In the genomic region with DNA sequence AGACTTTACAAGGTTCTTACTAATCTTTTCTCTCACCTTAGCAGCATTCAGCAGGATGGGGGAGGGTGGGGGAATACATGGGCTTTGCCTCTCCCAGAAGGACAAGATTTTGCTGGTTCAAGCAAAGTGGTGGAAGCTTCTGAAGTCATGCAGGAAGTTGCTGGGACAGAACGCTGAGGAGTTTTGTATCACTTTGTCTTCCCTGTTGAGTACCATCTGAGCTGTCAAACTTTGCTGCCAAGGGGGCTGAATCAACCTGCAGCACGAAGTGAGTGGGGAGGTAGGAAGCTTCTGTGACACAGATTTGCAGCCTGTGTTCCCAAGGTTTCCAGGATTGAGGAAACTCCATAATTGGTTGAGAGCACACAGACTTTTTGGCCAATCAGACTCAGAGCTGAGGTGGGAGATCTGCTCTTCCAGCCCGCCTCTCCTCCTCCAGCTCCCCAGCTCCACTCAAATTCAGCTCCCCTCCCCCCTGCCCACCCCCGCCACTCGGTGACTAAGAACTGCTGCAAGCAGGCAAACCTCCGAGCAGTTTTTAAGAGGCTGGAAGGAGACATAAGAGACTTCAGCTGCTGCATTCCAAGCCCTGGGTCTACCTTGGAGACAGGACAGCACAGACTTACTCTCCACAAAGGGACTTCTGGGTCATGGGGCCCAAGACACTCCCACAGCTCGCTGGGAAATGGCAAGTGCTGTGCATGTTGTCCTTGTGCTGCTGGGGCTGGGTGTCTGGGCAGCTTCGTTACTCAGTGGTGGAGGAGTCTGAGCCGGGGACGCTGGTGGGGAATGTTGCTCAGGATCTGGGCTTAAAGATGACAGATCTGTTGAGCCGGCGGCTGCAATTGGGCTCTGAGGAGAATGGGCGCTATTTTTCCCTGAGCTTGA, we compare ENCODE assay signal across 11 cellular contexts. TPM values are rescaled to one million over a fixed set of nuclear protein-coding genes. Genes with fewer than 3 reads are reported as not detected.
DNase-seq lines count a peak whose midpoint lies in the region; TF ChIP-seq lines count a peak whose summit lies in the region.
"Had no signal": no experiment of that assay in that cellular context is flagged by ENCODE, and none has a peak within 500 bp of the region (broad histone marks: within the 10 kb centered on the region; RNA-seq: fewer than 3 reads in every experiment).

TSS of gene PCDHGC5 (plus strand) at position 491 of the 888 bp plus-strand sequence. CDS start at position 651, 160 bp downstream.

- peaks cover 9% of the 10 kb centered on the region for H3F3A ChIP-seq in SK-N-SH (replicated peaks; ENCODE audit: insufficient read depth)

- peaks cover 5 to 72% (median 60%) of the 10 kb centered on the region in 11 experiments; a peak in 17 of 22 replicates for H4K20me1 ChIP-seq in BLaER1 treated with 17β-estradiol and CSF1 and Interleukin-3, amounts not matched to agents 10 nM and 100 nM
- H4K20me1 ChIP-seq in SK-N-SH (ENCODE audit: insufficient read depth) = peaks cover 36% of the 10 kb centered on the region; the same call in 1 of the 2 replicates

- peaks cover 79% of the 10 kb centered on the region for H3K36me3 Mint-ChIP-seq in nephron progenitor cell (ENCODE audit: low read depth)
- H3K36me3 Mint-ChIP-seq: activated naive CD8-positive, alpha-beta T cell had no signal

- peaks cover 13 to 80% (median 53%) of the 10 kb centered on the region in 11 experiments for H3K36me3 ChIP-seq in BLaER1 treated with 17β-estradiol and CSF1 and Interleukin-3, amounts not matched to agents 10 nM and 100 nM
- H3K36me3 ChIP-seq in SK-N-SH (replicated peaks in 1 of 2; ENCODE audit: control insufficient read depth in 1 of 2, insufficient read depth in 2 of 2, low read length in 1 of 2) = peaks cover 16 to 61% of the 10 kb centered on the region in 2 experiments
- H3K36me3 ChIP-seq in testis (ENCODE audit: low read depth, missing control alignments) = no peaks in the 10 kb centered on the region
- H3K36me3 ChIP-seq: ovary had no signal

- H3K9me3 ChIP-seq in BLaER1 treated with 17β-estradiol and CSF1 and Interleukin-3, amounts not matched to agents 10 nM and 100 nM (replicated peaks in 1 of 11) = peaks cover 0 to 14% (median 0%) of the 10 kb centered on the region in 11 experiments; a peak in 4 of 22 replicates
- H3K9me3 ChIP-seq in SK-N-SH = no peaks in the 10 kb centered on the region
- H3K9me3 ChIP-seq in testis = no peaks in the 10 kb centered on the region
- H3K9me3 ChIP-seq: ovary had no signal

- no peaks in the 10 kb centered on the region for H3K9me2 ChIP-seq in SK-N-SH

- peak within 1 kb of the TSS; percentile 36 for H3K27ac Mint-ChIP-seq in nephron progenitor cell
- H3K27ac Mint-ChIP-seq: activated naive CD8-positive, alpha-beta T cell had no signal

- no peak for TF ChIP-seq CTCF in SK-N-SH (IDR thresholded peaks at IDR 0.05)
- TF ChIP-seq CTCF in nephron progenitor cell (IDR thresholded peaks at IDR 0.05) = no peak
- TF ChIP-seq CTCF in testis (IDR thresholded peaks at IDR 0.05) = no peak

- peak within 1 kb of the TSS in 3 of 11 experiments; percentile 2 to 23 (median 13); a peak in 3 of 22 replicates for H3K27ac ChIP-seq in BLaER1 treated with 17β-estradiol and CSF1 and Interleukin-3, amounts not matched to agents 10 nM and 100 nM
- peak within 1 kb of the TSS; percentile 22 to 75; a peak in 3 of 4 replicates for H3K27ac ChIP-seq in SK-N-SH (ENCODE audit: low read depth in 2 of 2, low read length in 1 of 2)
- peak within 1 kb of the TSS; percentile 79 for H3K27ac ChIP-seq in epithelial cell of prostate
- no peak within 1 kb of the TSS for H3K27ac ChIP-seq in testis
- H3K27ac ChIP-seq: ovary, VCaP had no signal

- H2AFZ ChIP-seq in SK-N-SH (ENCODE audit: low read depth) = no peak within 1 kb of the TSS

- intact Hi-C loops in cardiac septum (cut with DNase I) = no loop called here
- intact Hi-C loops in testis (cut with DNase I; ENCODE audit: low total_unique reads) = no loop called here

- H3K27me3 Mint-ChIP-seq in nephron progenitor cell (ENCODE audit: low read depth, poor library complexity) = peaks cover 6% of the 10 kb centered on the region

- 43% methylated on average over 13 of the region's 13 CpGs for WGBS in SK-N-SH (ENCODE audit: low lambda C conversion rate)
- WGBS in testis, 2 donors = 62 to 74% methylated on average over 13 of the region's 13 CpGs

- peaks cover 87% of the 10 kb centered on the region for H3K79me2 ChIP-seq in SK-N-SH (ENCODE audit: insufficient read depth)

- no peak for DNase-seq in SK-N-SH
- peak; percentile 61 for DNase-seq in epithelial cell of prostate (ENCODE audit: low read depth, low spot score)
- no peak for DNase-seq in nephron progenitor cell
- DNase-seq in NCI-H510A treated with DMSO at 0.1 percent for 48 hours (lab: John Stamatoyannopoulos, UW) = no peak
- DNase-seq in cardiac septum (ENCODE audit: low spot score) = no peak
- no peak for DNase-seq in NCI-H146 treated with DMSO at 0.1 percent for 48 hours (lab: John Stamatoyannopoulos, UW; ENCODE audit: unreplicated experiment)
- no peak for DNase-seq in testis
- DNase-seq: ovary had no signal

- peak within 1 kb of the TSS; percentile 93 to 99 (median 97) for H3K4me2 ChIP-seq in BLaER1 treated with 17β-estradiol and CSF1 and Interleukin-3, amounts not matched to agents 10 nM and 100 nM
- H3K4me2 ChIP-seq in SK-N-SH = peak within 1 kb of the TSS; percentile 69

- POLR2A ChIA-PET in SK-N-SH (lab: Yijun Ruan, JAX) = no interaction called here

- no peak within 1 kb of the TSS for H3K4me3 Mint-ChIP-seq in nephron progenitor cell
- H3K4me3 Mint-ChIP-seq: activated naive CD8-positive, alpha-beta T cell had no signal

- CTCF ChIA-PET in SK-N-SH (lab: Yijun Ruan, JAX) = interaction anchor here (1.0 to 2.8 kb wide), 6 partner anchors 11 to 75 kb away, joined by 3 to 10 read pairs (median 4); no protein-coding TSS in a partner anchor

- H3K27me3 ChIP-seq in BLaER1 treated with 17β-estradiol and CSF1 and Interleukin-3, amounts not matched to agents 10 nM and 100 nM = no peaks in the 10 kb centered on the region
- H3K27me3 ChIP-seq in SK-N-SH (ENCODE audit: insufficient read depth) = no peaks in the 10 kb centered on the region
- H3K27me3 ChIP-seq in testis = no peaks in the 10 kb centered on the region
- H3K27me3 ChIP-seq: ovary had no signal

- no peak for TF ChIP-seq RAD21 in SK-N-SH (IDR thresholded peaks at IDR 0.05; ENCODE audit: low read length)

- peaks cover 57% of the 10 kb centered on the region for H3K4me1 Mint-ChIP-seq in nephron progenitor cell

- peaks cover 60% of the 10 kb centered on the region for H3K9me3 Mint-ChIP-seq in nephron progenitor cell

- TF ChIP-seq POLR2A in testis (IDR thresholded peaks at IDR 0.05) = no peak

- 0 out of 4 replicates have a peak, but pooled peaks of 1 of the 2 experiments have one; percentile 14 for TF ChIP-seq EP300 in SK-N-SH (IDR thresholded peaks at IDR 0.05; ENCODE audit: borderline replicate concordance in 1 of 2, low read depth in 1 of 2, low read length in 1 of 2)

- peaks cover 97 to 100% (median 99%) of the 10 kb centered on the region in 10 experiments for H3K4me1 ChIP-seq in BLaER1 treated with 17β-estradiol and CSF1 and Interleukin-3, amounts not matched to agents 10 nM and 100 nM
- H3K4me1 ChIP-seq in SK-N-SH (ENCODE audit: control insufficient read depth in 1 of 2, insufficient read depth in 2 of 2, low read depth in 1 of 2, low read length in 1 of 2) (peaks cover 28 to 35% of the 10 kb centered on the region in 2 experiments), testis (peaks cover 12% of the 10 kb centered on the region)

- H3K9ac ChIP-seq in BLaER1 treated with 17β-estradiol and CSF1 and Interleukin-3, amounts not matched to agents 10 nM and 100 nM = peak within 1 kb of the TSS in 5 of 11 experiments; percentile 3 to 37 (median 17); a peak in 5 of 22 replicates
- no peak within 1 kb of the TSS; the same call in 1 of the 2 replicates for H3K9ac ChIP-seq in SK-N-SH

- H3K4me3 ChIP-seq in BLaER1 treated with 17β-estradiol and CSF1 and Interleukin-3, amounts not matched to agents 10 nM and 100 nM = peak within 1 kb of the TSS in 4 of 10 experiments; percentile 63 to 77 (median 66); a peak in 7 of 20 replicates
- H3K4me3 ChIP-seq in SK-N-SH (ENCODE audit: low read depth in 2 of 2, low read length in 1 of 2) (peak within 1 kb of the TSS in 1 of 2 experiments; percentile 38; a peak in 2 of 4 replicates), testis (no peak within 1 kb of the TSS)
- H3K4me3 ChIP-seq: ovary had no signal

TF ChIP-seq in SK-N-SH, 30 proteins besides CTCF, POLR2A, EP300 and RAD21 (continues in another document):
- TF ChIP-seq FOSL2 (IDR thresholded peaks at IDR 0.05; ENCODE audit: borderline replicate concordance, low read depth) (no peak), TAF1 (IDR thresholded peaks at IDR 0.05; ENCODE audit: borderline replicate concordance, low read depth, low read length) (no peak), NRF1 (IDR thresholded peaks at IDR 0.05; ENCODE audit: low read depth, low read length) (no peak), TEAD4 (IDR thresholded peaks at IDR 0.05; ENCODE audit: borderline replicate concordance, insufficient read depth) (no peak), GATA2 (CRISPR knock-in tag; IDR thresholded peaks at IDR 0.05) (no peak), MXI1 (IDR thresholded peaks at IDR 0.05; ENCODE audit: low read depth, low read length) (no peak), RFX5 (IDR thresholded peaks at IDR 0.05; ENCODE audit: low read length) (no peak), TCF12 (IDR thresholded peaks at IDR 0.05) (0 out of 2 replicates have a peak, but pooled peaks have one; percentile 30), PBX3 (IDR thresholded peaks at IDR 0.05) (peak; percentile 49)

RNA-seq across cellular contexts. Expression of gene PCDHGC5, which starts in this region (rescaled TPM):
- polyA plus RNA-seq in SK-N-SH (2012; rRNA removed) (1.9 and 2.0 TPM in 2 replicates), testis (ENCODE audit: insufficient read depth, low read depth, low replicate concordance) (0.50 TPM)
- 0.99 and 1.3 TPM in 2 replicates for polyA plus RNA-seq in SK-N-SH (2012; cell fraction: cytosol; rRNA removed)
- 7.5 and 8.1 TPM in 2 replicates for polyA plus RNA-seq in SK-N-SH (2012; cell fraction: nucleus; rRNA removed)
- total RNA-seq in cardiac septum (6.1 TPM), testis (1 to 10 TPM; 4.9 to 5.4 TPM)

Comparison
In these comparisons a context has a peak if more than half of its experiments do, and no peak if none do; other contexts are left out.
1. H3K27ac ChIP-seq: peak in SK-N-SH (2 of 2) and epithelial cell of prostate (single experiment); none in testis (0 of 2).